ENCODE assay signal across 5 cellular contexts in the genomic region with DNA sequence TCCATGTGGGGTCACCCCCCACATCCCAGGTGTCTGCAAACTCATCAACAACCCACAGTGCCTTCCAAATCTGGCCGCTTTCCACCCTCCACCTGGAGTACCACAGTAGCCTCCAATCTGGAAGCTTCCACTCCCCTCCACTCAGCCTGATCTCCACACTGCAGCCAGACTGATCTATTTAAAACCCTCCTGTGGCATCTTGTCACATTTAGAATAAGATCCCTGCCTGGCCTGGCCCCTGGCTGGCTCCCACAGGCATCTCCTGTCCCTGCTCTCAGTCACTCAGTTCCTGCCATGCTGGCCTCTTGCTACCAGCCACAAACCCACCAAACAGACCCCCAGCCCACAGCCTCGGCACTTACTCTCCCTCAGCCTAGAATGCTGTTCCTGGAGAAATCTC. TPM values are rescaled to one million over a fixed set of nuclear protein-coding genes. Genes with fewer than 3 reads are reported as not detected.
"Had no signal": no experiment of that assay in that cellular context is flagged by ENCODE, and none has a peak within 500 bp of the region (broad histone marks: within the 10 kb centered on the region; RNA-seq: fewer than 3 reads in every experiment).

No MANE protein-coding gene starts in this region.

RNA-seq across cellular contexts. Expression of a gene that starts 28.9 kb away (rescaled TPM):
- total RNA-seq: LHCN-M2, OCI-LY7, PC-9, RPMI7951 had no signal
- polyA plus RNA-seq: SK-N-SH had no signal
